Comparison of ENCODE assay signal across 14 cellular contexts in genomic region chr2:62794791-62795190, GRCh38.
DNase-seq lines count a peak whose midpoint lies in the region; ATAC-seq and TF ChIP-seq lines count a peak whose summit lies in the region.
"Had no signal": no experiment of that assay in that cellular context is flagged by ENCODE, and none has a peak within 500 bp of the region (broad histone marks: within the 10 kb centered on the region; RNA-seq: fewer than 3 reads in every experiment).

No MANE protein-coding gene starts in this region.

- intact Hi-C loops in PC-3 (cut with micrococcal nuclease): no loop called here
- intact Hi-C loops in esophagus squamous epithelium (cut with DNase I): no loop called here
- intact Hi-C loops in thyroid gland (cut with DNase I): no loop called here

- peaks cover 7% of the 10 kb centered on the region; the same call in 1 of the 2 replicates for H3K4me1 ChIP-seq in HEK293 (ENCODE audit: control insufficient read depth, insufficient read depth, low read length)
- peaks cover 8% of the 10 kb centered on the region for H3K4me1 ChIP-seq in PC-3 (ENCODE audit: insufficient read depth, low read length)
- peaks cover 0 to 34% (median 4%) of the 10 kb centered on the region in 3 donors for H3K4me1 ChIP-seq in esophagus squamous epithelium
- peaks cover 27 to 28% of the 10 kb centered on the region in 2 donors for H3K4me1 ChIP-seq in thyroid gland

- no peaks in the 10 kb centered on the region for H3K9me2 ChIP-seq in PC-3 (replicated peaks; ENCODE audit: low read length)

- no peaks in the 10 kb centered on the region for H3K36me3 ChIP-seq in HEK293 (ENCODE audit: control insufficient read depth in 2 of 2, insufficient read depth in 1 of 2, low read length in 2 of 2)
- no peaks in the 10 kb centered on the region for H3K36me3 ChIP-seq in PC-3 (ENCODE audit: low read depth, low read length)
- no peaks in the 10 kb centered on the region for H3K36me3 ChIP-seq in esophagus squamous epithelium
- H3K36me3 ChIP-seq in thyroid gland: no peaks in the 10 kb centered on the region
- H3K36me3 ChIP-seq: tibial nerve had no signal

- no peaks in the 10 kb centered on the region for H3K79me2 ChIP-seq in PC-3 (ENCODE audit: low read length)

- H3K27ac ChIP-seq in 22Rv1 (peak overlapping the region; percentile 45), HEK293 (ENCODE audit: extremely low read depth, low read depth, low read length) (no peak overlapping the region), PC-3 (ENCODE audit: low read length) (no peak overlapping the region), esophagus squamous epithelium (no peak overlapping the region), thyroid gland (no peak overlapping the region)

- CTCF ChIA-PET in HEK293 (lab: Yijun Ruan, JAX) (no interaction called here), PC-3 (lab: Charles Lee) (no interaction called here)

- TF ChIP-seq POLR2A in esophagus squamous epithelium (IDR thresholded peaks at IDR 0.05) (no peak), thyroid gland (IDR thresholded peaks at IDR 0.05) (no peak)

- 12 to 19% methylated on average over 2 of the region's 2 CpGs for WGBS in esophagus squamous epithelium, 2 donors
- 10 to 19% methylated on average over 2 of the region's 2 CpGs for WGBS in thyroid gland, 2 donors

- POLR2A ChIA-PET in HEK293 (lab: Yijun Ruan, JAX) (no interaction called here), PC-3 (lab: Charles Lee; ENCODE audit: unreplicated experiment) (no interaction called here)

- no peak overlapping the region for H2AFZ ChIP-seq in PC-3 (ENCODE audit: low read length)

- no peaks in the 10 kb centered on the region for H4K20me1 ChIP-seq in PC-3 (ENCODE audit: low read length)

- ATAC-seq in PC-3 (peak; percentile 57), HG02870 (IDR thresholded peaks at IDR 0.05; ENCODE audit: unreplicated experiment) (no peak)
- ATAC-seq: K562, T-cell had no signal

- TF ChIP-seq CTCF in 22Rv1 (IDR thresholded peaks at IDR 0.05) (no peak), HEK293 (tag by site-specific recombination; IDR thresholded peaks at IDR 0.05) (no peak), PC-3 (conservative IDR thresholded peaks at IDR 0.05; ENCODE audit: low read depth, low read length) (no peak), esophagus squamous epithelium (IDR thresholded peaks at IDR 0.05) (no peak), thyroid gland (IDR thresholded peaks at IDR 0.05) (no peak)

- DNase-seq in PC-3 (peak; percentile 81), fibroblast of peridontal ligament (ENCODE audit: extremely low read depth) (peak; percentile 45), esophagus squamous epithelium (lab: John Stamatoyannopoulos, UW) (no peak), thyroid gland (no peak)
- DNase-seq in activated CD4-positive, alpha-beta T cell treated with anti-CD3 and anti-CD28 coated beads, Interleukin-2, amount 50 U/mL, for 48 hours: no peak
- DNase-seq: activated CD4-positive, alpha-beta T cell treated with anti-CD3 and anti-CD28 coated beads, Interleukin-2, amount 50 U/mL, for 1 hour; GOT3; hippocampal formation; T-cell had no signal

- no TSS peak for BruUV-seq in PC-3 (replicated peaks; lab: Mats Ljungman, UMichigan)

- H3F3A ChIP-seq in PC-3 (ENCODE audit: low read length, unreplicated experiment): no peaks in the 10 kb centered on the region

- H3K9me3 ChIP-seq in HEK293 (ENCODE audit: control insufficient read depth, insufficient read depth, low read depth, low read length) (no peaks in the 10 kb centered on the region), PC-3 (ENCODE audit: low read length) (no peaks in the 10 kb centered on the region), esophagus squamous epithelium (no peaks in the 10 kb centered on the region), thyroid gland (no peaks in the 10 kb centered on the region)
- H3K9me3 ChIP-seq: tibial nerve had no signal

- H3K4me2 ChIP-seq in PC-3 (ENCODE audit: low read length): peak overlapping the region; percentile 34

- H3K9ac ChIP-seq in PC-3 (ENCODE audit: low read length): no peak overlapping the region

- H3K4me3 ChIP-seq in HEK293 (ENCODE audit: low read depth, low read length) (no peak overlapping the region), PC-3 (ENCODE audit: low read length) (no peak overlapping the region), esophagus squamous epithelium (no peak overlapping the region), thyroid gland (replicated peaks in 1 of 3) (no peak overlapping the region)
- H3K4me3 ChIP-seq: K562, tibial nerve had no signal

- H3K27me3 ChIP-seq in PC-3 (ENCODE audit: low read length): no peaks in the 10 kb centered on the region
- H3K27me3 ChIP-seq in esophagus squamous epithelium: no peaks in the 10 kb centered on the region
- no peaks in the 10 kb centered on the region for H3K27me3 ChIP-seq in thyroid gland
- H3K27me3 ChIP-seq: tibial nerve had no signal

TF ChIP-seq in HEK293, 187 proteins besides CTCF, POLR2A, EP300 and RAD21:
- TF ChIP-seq ZBTB17 (tag by site-specific recombination; IDR thresholded peaks at IDR 0.05) (peak; percentile 19; the same call in 1 of the 2 replicates), WT1 (tag by site-specific recombination; IDR thresholded peaks at IDR 0.05) (no peak), ZNF2 (tag by site-specific recombination; IDR thresholded peaks at IDR 0.05) (no peak), PRDM6 (tag by site-specific recombination; IDR thresholded peaks at IDR 0.05) (peak; percentile 87), ZNF654 (tag by site-specific recombination; IDR thresholded peaks at IDR 0.05; ENCODE audit: low read depth) (no peak), ZNF280C (tag by site-specific recombination; IDR thresholded peaks at IDR 0.05) (no peak), SP3 (tag by site-specific recombination; IDR thresholded peaks at IDR 0.05) (no peak), ZNF580 (tag by site-specific recombination; IDR thresholded peaks at IDR 0.05) (no peak), ZNF146 (tag by site-specific recombination; IDR thresholded peaks at IDR 0.05) (no peak), ZNF211 (tag by site-specific recombination; IDR thresholded peaks at IDR 0.05; ENCODE audit: low read depth) (no peak), ZNF76 (tag by site-specific recombination; IDR thresholded peaks at IDR 0.05; ENCODE audit: borderline replicate concordance, low read depth) (no peak), ZNF362 (tag by site-specific recombination; IDR thresholded peaks at IDR 0.05) (peak; percentile 83), SALL2 (tag by site-specific recombination; IDR thresholded peaks at IDR 0.05; ENCODE audit: borderline replicate concordance) (no peak)
TF ChIP-seq in HEK293: peak in this region for 3.

Comparison
In these comparisons a context has a peak if more than half of its experiments do, and no peak if none do; other contexts are left out.
1. DNase-seq: peak in PC-3 (single experiment) and fibroblast of peridontal ligament (single experiment); none in esophagus squamous epithelium (single experiment), thyroid gland (0 of 2) and activated CD4-positive, alpha-beta T cell treated with anti-CD3 and anti-CD28 coated beads, Interleukin-2, amount 50 U/mL, for 48 hours (0 of 2).